Comparison of ENCODE assay signal across 1 cellular context in the genomic region with DNA sequence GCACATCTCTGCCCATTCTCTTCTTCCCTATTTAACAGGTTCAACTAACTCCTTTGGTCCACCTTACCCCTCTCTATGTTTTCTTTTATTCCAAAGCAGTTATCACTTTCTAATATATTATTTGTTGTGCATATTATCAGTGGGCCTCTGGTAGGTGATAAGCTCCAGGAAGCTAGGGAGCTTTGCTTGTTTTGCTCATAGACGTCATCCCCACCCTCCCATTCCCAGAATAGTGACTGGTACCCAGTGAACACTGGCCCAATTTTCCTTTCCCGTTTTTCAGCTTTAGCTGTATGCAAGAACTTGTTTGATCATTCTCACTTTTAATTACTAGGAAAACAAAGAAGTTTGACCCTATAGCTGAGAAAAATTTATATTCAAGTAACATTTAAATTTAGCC.
TF ChIP-seq lines count a peak whose summit lies in the region.

No MANE protein-coding gene starts in this region.

TF ChIP-seq in GM23338, 12 proteins besides CTCF, POLR2A, EP300 and RAD21 (continued from another document):
- TF ChIP-seq, protein P1, sequence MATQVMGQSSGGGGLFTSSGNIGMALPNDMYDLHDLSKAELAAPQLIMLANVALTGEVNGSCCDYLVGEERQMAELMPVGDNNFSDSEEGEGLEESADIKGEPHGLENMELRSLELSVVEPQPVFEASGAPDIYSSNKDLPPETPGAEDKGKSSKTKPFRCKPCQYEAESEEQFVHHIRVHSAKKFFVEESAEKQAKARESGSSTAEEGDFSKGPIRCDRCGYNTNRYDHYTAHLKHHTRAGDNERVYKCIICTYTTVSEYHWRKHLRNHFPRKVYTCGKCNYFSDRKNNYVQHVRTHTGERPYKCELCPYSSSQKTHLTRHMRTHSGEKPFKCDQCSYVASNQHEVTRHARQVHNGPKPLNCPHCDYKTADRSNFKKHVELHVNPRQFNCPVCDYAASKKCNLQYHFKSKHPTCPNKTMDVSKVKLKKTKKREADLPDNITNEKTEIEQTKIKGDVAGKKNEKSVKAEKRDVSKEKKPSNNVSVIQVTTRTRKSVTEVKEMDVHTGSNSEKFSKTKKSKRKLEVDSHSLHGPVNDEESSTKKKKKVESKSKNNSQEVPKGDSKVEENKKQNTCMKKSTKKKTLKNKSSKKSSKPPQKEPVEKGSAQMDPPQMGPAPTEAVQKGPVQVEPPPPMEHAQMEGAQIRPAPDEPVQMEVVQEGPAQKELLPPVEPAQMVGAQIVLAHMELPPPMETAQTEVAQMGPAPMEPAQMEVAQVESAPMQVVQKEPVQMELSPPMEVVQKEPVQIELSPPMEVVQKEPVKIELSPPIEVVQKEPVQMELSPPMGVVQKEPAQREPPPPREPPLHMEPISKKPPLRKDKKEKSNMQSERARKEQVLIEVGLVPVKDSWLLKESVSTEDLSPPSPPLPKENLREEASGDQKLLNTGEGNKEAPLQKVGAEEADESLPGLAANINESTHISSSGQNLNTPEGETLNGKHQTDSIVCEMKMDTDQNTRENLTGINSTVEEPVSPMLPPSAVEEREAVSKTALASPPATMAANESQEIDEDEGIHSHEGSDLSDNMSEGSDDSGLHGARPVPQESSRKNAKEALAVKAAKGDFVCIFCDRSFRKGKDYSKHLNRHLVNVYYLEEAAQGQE (IDR thresholded peaks at IDR 0.05; ENCODE audit: unreplicated experiment): no peak
- TF ChIP-seq ZNF331 (CRISPR knock-in tag; IDR thresholded peaks at IDR 0.05; ENCODE audit: low read depth): no peak
TF ChIP-seq in GM23338: peak in this region for 0.
